Comparison of ENCODE assay signal across 8 cellular contexts in the genomic region with DNA sequence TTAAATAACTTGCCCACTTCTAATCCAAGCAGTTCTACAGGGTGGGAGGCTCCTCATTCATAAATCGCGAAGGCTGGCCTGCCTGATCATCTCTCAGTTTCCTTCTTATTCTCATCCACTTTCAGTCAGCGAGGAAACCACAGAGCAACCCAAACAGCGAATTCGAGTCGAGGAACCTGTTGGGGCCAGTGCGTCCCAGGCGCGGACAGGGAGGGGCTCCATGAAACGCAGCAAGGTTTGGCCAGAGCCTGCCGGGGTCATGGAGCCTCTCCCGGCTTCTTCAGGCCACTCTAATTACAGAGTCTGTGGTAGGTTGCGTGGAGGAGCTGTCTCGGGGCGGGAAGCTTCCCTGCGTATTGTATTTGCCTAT. TPM values are rescaled to one million over a fixed set of nuclear protein-coding genes. Genes with fewer than 3 reads are reported as not detected.
DNase-seq lines count a peak whose midpoint lies in the region; ATAC-seq and TF ChIP-seq lines count a peak whose summit lies in the region.

No MANE protein-coding gene starts in this region.

- TF ChIP-seq POLR2A in upper lobe of left lung (IDR thresholded peaks at IDR 0.05) = no peak

- H3K9me3 ChIP-seq in ectodermal cell (ENCODE audit: control insufficient read depth, low read length) (no peaks in the 10 kb centered on the region), mucosa of stomach (ENCODE audit: control insufficient read depth, low read length) (no peaks in the 10 kb centered on the region), upper lobe of left lung (no peaks in the 10 kb centered on the region)

- H3K27me3 ChIP-seq in ectodermal cell (ENCODE audit: control insufficient read depth, insufficient read depth, low read length, poor library complexity, severe bottlenecking) (peaks cover 44% of the 10 kb centered on the region), mucosa of stomach (ENCODE audit: control insufficient read depth, insufficient read depth, low read length) (peaks cover 32% of the 10 kb centered on the region), upper lobe of left lung (peaks cover 0 to 12% (median 6%) of the 10 kb centered on the region in 4 donors)

- peak; percentile 19 for DNase-seq in stimulated activated naive CD4-positive, alpha-beta T cell treated with Interleukin-2 at 50 U/mL for 16 hours (lab: John Stamatoyannopoulos, UW)
- DNase-seq in stimulated activated naive CD4-positive, alpha-beta T cell (lab: John Stamatoyannopoulos, UW) = no peak
- DNase-seq in RKO (ENCODE audit: low spot score) (peak; percentile 75), upper lobe of left lung (no peak), SHP77 treated with DMSO at 0.1 percent for 48 hours (lab: John Stamatoyannopoulos, UW) (no peak), kidney tubule cell (ENCODE audit: low spot score) (no peak)

- H3K9ac ChIP-seq in mucosa of stomach (ENCODE audit: low read length) = peak overlapping the region; percentile 71

- H3K36me3 ChIP-seq in ectodermal cell (ENCODE audit: control insufficient read depth, insufficient read depth, low read length) (no peaks in the 10 kb centered on the region), mucosa of stomach (ENCODE audit: control insufficient read depth, insufficient read depth, low read length) (no peaks in the 10 kb centered on the region), upper lobe of left lung (no peaks in the 10 kb centered on the region)

- no peak for TF ChIP-seq CTCF in upper lobe of left lung (IDR thresholded peaks at IDR 0.05)

- H3K27ac ChIP-seq in ectodermal cell (ENCODE audit: insufficient read depth, low read depth, low read length, poor library complexity, severe bottlenecking) = peak overlapping the region; percentile 95
- H3K27ac ChIP-seq in upper lobe of left lung = peak overlapping the region; percentile 84 to 94 (median 88)

- 13% methylated on average over 15 to 16 of the region's 16 CpGs for WGBS in ectodermal cell, 2 experiments
- 2 to 3% methylated on average over 16 of the region's 16 CpGs for WGBS in upper lobe of left lung, 2 donors

- peak overlapping the region; percentile 47 for H3K4me3 ChIP-seq in ectodermal cell (ENCODE audit: insufficient read depth, low read depth, low read length)
- H3K4me3 ChIP-seq in mucosa of stomach (ENCODE audit: low read length) = peak overlapping the region; percentile 69
- H3K4me3 ChIP-seq in upper lobe of left lung = peak overlapping the region; percentile 55 to 69 (median 62)

- peak; percentile 48 to 60 for ATAC-seq in upper lobe of left lung (ENCODE audit: low FRiP score in 2 of 2)

- no peak for TF ChIP-seq EP300 in upper lobe of left lung (IDR thresholded peaks at IDR 0.05)

- H3K4me1 ChIP-seq in ectodermal cell (ENCODE audit: control insufficient read depth, insufficient read depth, low read length) (peaks cover 36% of the 10 kb centered on the region), mucosa of stomach (ENCODE audit: control insufficient read depth, insufficient read depth, low read length) (peaks cover 26% of the 10 kb centered on the region), upper lobe of left lung (peaks cover 32 to 37% (median 34%) of the 10 kb centered on the region in 4 donors)

RNA-seq across cellular contexts. Expression of gene NAV2, which starts 0.7 kb away (rescaled TPM):
- polyA plus RNA-seq in ectodermal cell (2013, experiment 1 of 4) = 28.1 TPM
- 30.6 TPM for polyA plus RNA-seq in ectodermal cell (2013, experiment 2 of 4)
- 17.3 TPM for polyA plus RNA-seq in ectodermal cell (2013, experiment 3 of 4)
- 17.9 TPM for polyA plus RNA-seq in ectodermal cell (2013, experiment 4 of 4)
- 10 to 100 TPM; 40.5 to 61.4 (median 52.3) TPM for total RNA-seq in upper lobe of left lung

Comparison
In these comparisons a context has a peak if more than half of its experiments do, and no peak if none do; other contexts are left out.
1. DNase-seq: peak in stimulated activated naive CD4-positive, alpha-beta T cell treated with Interleukin-2 at 50 U/mL for 16 hours (single experiment) and RKO (single experiment); none in stimulated activated naive CD4-positive, alpha-beta T cell (0 of 6), upper lobe of left lung (0 of 2), SHP77 treated with DMSO at 0.1 percent for 48 hours (single experiment) and kidney tubule cell (single experiment).
2. Peak in every context shown above with its lines, with median percentiles within 50 percentile points of each other: H3K4me3 ChIP-seq.